ENCODE assay signal across 6 cellular contexts in genomic region chr15:23181201-23181600, GRCh38. TPM values are rescaled to one million over a fixed set of nuclear protein-coding genes. Genes with fewer than 3 reads are reported as not detected.
"Had no signal": no experiment of that assay in that cellular context is flagged by ENCODE, and none has a peak within 500 bp of the region (broad histone marks: within the 10 kb centered on the region; RNA-seq: fewer than 3 reads in every experiment).

No MANE protein-coding gene starts in this region.

RNA-seq across cellular contexts. Expression of gene GOLGA6L1, which starts 44.6 kb away (rescaled TPM):
- total RNA-seq: M059J, PC-9, Right ventricle myocardium inferior, RPMI7951, SJCRH30, SK-MEL-5 had no signal
